1 cellular context compared by ENCODE assay signal in the genomic region with DNA sequence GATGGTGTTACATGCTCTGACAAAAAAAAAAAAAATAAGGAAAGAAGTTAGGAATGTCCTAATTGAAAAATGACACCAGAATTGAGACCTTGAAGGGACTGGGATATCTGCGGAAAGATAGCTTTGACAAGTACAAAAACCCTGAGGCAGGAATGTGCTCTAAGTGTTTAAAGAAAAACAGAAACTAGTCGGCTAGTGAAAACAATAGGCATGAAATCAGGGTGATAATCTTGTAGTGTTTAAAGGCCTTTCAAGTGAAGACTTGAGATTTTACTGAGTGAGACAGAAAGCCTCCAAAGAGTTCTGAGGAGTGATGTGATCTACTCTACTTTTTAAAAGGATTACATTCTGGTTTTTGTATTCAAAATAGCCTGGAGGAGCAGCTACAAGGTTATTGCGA.
TF ChIP-seq lines count a peak whose summit lies in the region.

No MANE protein-coding gene starts in this region.

TF ChIP-seq in WTC11, 78 proteins besides CTCF, POLR2A, EP300 and RAD21 (continued from another document):
- TF ChIP-seq, protein P1, sequence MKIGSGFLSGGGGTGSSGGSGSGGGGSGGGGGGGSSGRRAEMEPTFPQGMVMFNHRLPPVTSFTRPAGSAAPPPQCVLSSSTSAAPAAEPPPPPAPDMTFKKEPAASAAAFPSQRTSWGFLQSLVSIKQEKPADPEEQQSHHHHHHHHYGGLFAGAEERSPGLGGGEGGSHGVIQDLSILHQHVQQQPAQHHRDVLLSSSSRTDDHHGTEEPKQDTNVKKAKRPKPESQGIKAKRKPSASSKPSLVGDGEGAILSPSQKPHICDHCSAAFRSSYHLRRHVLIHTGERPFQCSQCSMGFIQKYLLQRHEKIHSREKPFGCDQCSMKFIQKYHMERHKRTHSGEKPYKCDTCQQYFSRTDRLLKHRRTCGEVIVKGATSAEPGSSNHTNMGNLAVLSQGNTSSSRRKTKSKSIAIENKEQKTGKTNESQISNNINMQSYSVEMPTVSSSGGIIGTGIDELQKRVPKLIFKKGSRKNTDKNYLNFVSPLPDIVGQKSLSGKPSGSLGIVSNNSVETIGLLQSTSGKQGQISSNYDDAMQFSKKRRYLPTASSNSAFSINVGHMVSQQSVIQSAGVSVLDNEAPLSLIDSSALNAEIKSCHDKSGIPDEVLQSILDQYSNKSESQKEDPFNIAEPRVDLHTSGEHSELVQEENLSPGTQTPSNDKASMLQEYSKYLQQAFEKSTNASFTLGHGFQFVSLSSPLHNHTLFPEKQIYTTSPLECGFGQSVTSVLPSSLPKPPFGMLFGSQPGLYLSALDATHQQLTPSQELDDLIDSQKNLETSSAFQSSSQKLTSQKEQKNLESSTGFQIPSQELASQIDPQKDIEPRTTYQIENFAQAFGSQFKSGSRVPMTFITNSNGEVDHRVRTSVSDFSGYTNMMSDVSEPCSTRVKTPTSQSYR (CRISPR knock-in tag; IDR thresholded peaks at IDR 0.05): no peak
- TF ChIP-seq ZNF219 (CRISPR knock-in tag; IDR thresholded peaks at IDR 0.05; ENCODE audit: borderline replicate concordance) (no peak), CREM (CRISPR knock-in tag; IDR thresholded peaks at IDR 0.05) (no peak), RELA (CRISPR knock-in tag; IDR thresholded peaks at IDR 0.05; ENCODE audit: borderline replicate concordance) (no peak), NR2C2 (CRISPR knock-in tag; IDR thresholded peaks at IDR 0.05) (no peak), ZNF232 (CRISPR knock-in tag; IDR thresholded peaks at IDR 0.05) (no peak)
- TF ChIP-seq, protein P2, sequence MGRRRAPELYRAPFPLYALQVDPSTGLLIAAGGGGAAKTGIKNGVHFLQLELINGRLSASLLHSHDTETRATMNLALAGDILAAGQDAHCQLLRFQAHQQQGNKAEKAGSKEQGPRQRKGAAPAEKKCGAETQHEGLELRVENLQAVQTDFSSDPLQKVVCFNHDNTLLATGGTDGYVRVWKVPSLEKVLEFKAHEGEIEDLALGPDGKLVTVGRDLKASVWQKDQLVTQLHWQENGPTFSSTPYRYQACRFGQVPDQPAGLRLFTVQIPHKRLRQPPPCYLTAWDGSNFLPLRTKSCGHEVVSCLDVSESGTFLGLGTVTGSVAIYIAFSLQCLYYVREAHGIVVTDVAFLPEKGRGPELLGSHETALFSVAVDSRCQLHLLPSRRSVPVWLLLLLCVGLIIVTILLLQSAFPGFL (CRISPR knock-in tag; IDR thresholded peaks at IDR 0.05; ENCODE audit: borderline replicate concordance): no peak
TF ChIP-seq in WTC11: peak in this region for 0.
